ENCODE assay signal across 1 cellular context in genomic region chr1:155130272-155131006, GRCh38.
TF ChIP-seq lines count a peak whose summit lies in the region.

No MANE protein-coding gene starts in this region.

TF ChIP-seq in endothelial cell of umbilical vein, 7 proteins besides CTCF, POLR2A, EP300 and RAD21:
- TF ChIP-seq FOS (IDR thresholded peaks at IDR 0.05; ENCODE audit: borderline replicate concordance, insufficient read depth, low read length) (no peak), JUN (IDR thresholded peaks at IDR 0.05; ENCODE audit: borderline replicate concordance, insufficient read depth, insufficient read length, low read depth) (no peak), GATA2 (IDR thresholded peaks at IDR 0.05; ENCODE audit: insufficient read depth, insufficient read length, low read depth, low read length) (no peak), POLR2AphosphoS5 (IDR thresholded peaks at IDR 0.05; ENCODE audit: insufficient read depth, low read depth, low read length) (no peak), MYC (IDR thresholded peaks at IDR 0.05; ENCODE audit: low read depth, low read length) (no peak), EZH2 (IDR thresholded peaks at IDR 0.05; ENCODE audit: borderline replicate concordance, low read depth, low read length, severe bottlenecking) (no peak), MAX (IDR thresholded peaks at IDR 0.05; ENCODE audit: insufficient read depth, insufficient read length) (no peak)
